In the genomic region with DNA sequence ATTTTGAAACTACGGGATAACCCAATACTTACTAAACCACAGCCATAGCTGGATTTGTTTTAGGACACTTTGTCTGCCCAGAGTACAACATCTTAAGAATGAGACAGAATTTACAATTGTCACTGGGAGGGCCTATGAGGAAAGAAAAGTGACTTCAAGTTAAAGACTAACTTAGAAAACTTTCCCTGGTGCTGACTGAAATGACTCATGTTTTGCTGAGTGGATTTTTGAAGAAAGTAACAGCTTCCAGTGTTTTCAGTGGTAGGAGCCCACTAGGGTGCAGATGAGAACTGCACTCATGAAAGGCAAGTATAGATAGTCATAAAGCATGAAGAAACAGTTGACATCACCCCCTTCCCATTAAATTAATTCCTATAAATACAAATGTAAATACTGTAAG, we compare ENCODE assay signal across 1 cellular context.
TF ChIP-seq lines count a peak whose summit lies in the region.

No MANE protein-coding gene starts in this region.

TF ChIP-seq in WTC11, 78 proteins besides CTCF, POLR2A, EP300 and RAD21 (continued from another document):
- TF ChIP-seq, protein P1, sequence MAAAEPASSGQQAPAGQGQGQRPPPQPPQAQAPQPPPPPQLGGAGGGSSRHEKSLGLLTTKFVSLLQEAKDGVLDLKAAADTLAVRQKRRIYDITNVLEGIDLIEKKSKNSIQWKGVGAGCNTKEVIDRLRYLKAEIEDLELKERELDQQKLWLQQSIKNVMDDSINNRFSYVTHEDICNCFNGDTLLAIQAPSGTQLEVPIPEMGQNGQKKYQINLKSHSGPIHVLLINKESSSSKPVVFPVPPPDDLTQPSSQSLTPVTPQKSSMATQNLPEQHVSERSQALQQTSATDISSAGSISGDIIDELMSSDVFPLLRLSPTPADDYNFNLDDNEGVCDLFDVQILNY (CRISPR knock-in tag; IDR thresholded peaks at IDR 0.05): no peak
- TF ChIP-seq CBFB (CRISPR knock-in tag; IDR thresholded peaks at IDR 0.05; ENCODE audit: low read depth) (no peak), RORB (CRISPR knock-in tag; IDR thresholded peaks at IDR 0.05) (no peak), EMX1 (CRISPR knock-in tag; IDR thresholded peaks at IDR 0.05) (no peak), JUN (CRISPR knock-in tag; IDR thresholded peaks at IDR 0.05) (no peak)
- TF ChIP-seq, protein P2, sequence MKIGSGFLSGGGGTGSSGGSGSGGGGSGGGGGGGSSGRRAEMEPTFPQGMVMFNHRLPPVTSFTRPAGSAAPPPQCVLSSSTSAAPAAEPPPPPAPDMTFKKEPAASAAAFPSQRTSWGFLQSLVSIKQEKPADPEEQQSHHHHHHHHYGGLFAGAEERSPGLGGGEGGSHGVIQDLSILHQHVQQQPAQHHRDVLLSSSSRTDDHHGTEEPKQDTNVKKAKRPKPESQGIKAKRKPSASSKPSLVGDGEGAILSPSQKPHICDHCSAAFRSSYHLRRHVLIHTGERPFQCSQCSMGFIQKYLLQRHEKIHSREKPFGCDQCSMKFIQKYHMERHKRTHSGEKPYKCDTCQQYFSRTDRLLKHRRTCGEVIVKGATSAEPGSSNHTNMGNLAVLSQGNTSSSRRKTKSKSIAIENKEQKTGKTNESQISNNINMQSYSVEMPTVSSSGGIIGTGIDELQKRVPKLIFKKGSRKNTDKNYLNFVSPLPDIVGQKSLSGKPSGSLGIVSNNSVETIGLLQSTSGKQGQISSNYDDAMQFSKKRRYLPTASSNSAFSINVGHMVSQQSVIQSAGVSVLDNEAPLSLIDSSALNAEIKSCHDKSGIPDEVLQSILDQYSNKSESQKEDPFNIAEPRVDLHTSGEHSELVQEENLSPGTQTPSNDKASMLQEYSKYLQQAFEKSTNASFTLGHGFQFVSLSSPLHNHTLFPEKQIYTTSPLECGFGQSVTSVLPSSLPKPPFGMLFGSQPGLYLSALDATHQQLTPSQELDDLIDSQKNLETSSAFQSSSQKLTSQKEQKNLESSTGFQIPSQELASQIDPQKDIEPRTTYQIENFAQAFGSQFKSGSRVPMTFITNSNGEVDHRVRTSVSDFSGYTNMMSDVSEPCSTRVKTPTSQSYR (CRISPR knock-in tag; IDR thresholded peaks at IDR 0.05): no peak
- TF ChIP-seq, protein P3, sequence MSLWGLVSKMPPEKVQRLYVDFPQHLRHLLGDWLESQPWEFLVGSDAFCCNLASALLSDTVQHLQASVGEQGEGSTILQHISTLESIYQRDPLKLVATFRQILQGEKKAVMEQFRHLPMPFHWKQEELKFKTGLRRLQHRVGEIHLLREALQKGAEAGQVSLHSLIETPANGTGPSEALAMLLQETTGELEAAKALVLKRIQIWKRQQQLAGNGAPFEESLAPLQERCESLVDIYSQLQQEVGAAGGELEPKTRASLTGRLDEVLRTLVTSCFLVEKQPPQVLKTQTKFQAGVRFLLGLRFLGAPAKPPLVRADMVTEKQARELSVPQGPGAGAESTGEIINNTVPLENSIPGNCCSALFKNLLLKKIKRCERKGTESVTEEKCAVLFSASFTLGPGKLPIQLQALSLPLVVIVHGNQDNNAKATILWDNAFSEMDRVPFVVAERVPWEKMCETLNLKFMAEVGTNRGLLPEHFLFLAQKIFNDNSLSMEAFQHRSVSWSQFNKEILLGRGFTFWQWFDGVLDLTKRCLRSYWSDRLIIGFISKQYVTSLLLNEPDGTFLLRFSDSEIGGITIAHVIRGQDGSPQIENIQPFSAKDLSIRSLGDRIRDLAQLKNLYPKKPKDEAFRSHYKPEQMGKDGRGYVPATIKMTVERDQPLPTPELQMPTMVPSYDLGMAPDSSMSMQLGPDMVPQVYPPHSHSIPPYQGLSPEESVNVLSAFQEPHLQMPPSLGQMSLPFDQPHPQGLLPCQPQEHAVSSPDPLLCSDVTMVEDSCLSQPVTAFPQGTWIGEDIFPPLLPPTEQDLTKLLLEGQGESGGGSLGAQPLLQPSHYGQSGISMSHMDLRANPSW (CRISPR knock-in tag; conservative IDR thresholded peaks at IDR 0.05; ENCODE audit: low read depth): no peak
